2 cellular contexts compared by ENCODE assay signal in genomic region chr9:92350740-92351133, GRCh38.
TF ChIP-seq lines count a peak whose summit lies in the region.

No MANE protein-coding gene starts in this region.

TF ChIP-seq in SK-N-SH, 30 proteins besides CTCF, POLR2A, EP300 and RAD21 (continued from another document):
- no peak for TF ChIP-seq IRF3 (IDR thresholded peaks at IDR 0.05; ENCODE audit: low read depth, low read length)
- TF ChIP-seq RCOR1 (IDR thresholded peaks at IDR 0.05; ENCODE audit: low read length): no peak
- no peak for TF ChIP-seq PBX3 (IDR thresholded peaks at IDR 0.05)
- no peak for TF ChIP-seq POLR2AphosphoS5 (IDR thresholded peaks at IDR 0.05; ENCODE audit: low read depth, low read length)
- no peak for TF ChIP-seq MAX (IDR thresholded peaks at IDR 0.05; ENCODE audit: low read depth)
- TF ChIP-seq FOSL2 (IDR thresholded peaks at IDR 0.05; ENCODE audit: borderline replicate concordance, low read depth): no peak
- TF ChIP-seq GATA2 (CRISPR knock-in tag; IDR thresholded peaks at IDR 0.05): no peak
- no peak for TF ChIP-seq SMC3 (IDR thresholded peaks at IDR 0.05; ENCODE audit: low read depth, low read length)
- no peak for TF ChIP-seq USF2 (IDR thresholded peaks at IDR 0.05; ENCODE audit: borderline replicate concordance, low read depth, low read length)
- no peak for TF ChIP-seq FOXJ3 (CRISPR knock-in tag; IDR thresholded peaks at IDR 0.05)
TF ChIP-seq in SK-N-SH: peak in this region for 0.

TF ChIP-seq in SK-N-SH treated with all-trans-retinoic acid at 6 μM for 48 hours, 23 proteins besides CTCF, POLR2A, EP300 and RAD21:
- TF ChIP-seq CSRNP3 (CRISPR knock-in tag; IDR thresholded peaks at IDR 0.05) (no peak), ZNF8 (CRISPR knock-in tag; IDR thresholded peaks at IDR 0.05) (no peak), ISL1 (CRISPR knock-in tag; IDR thresholded peaks at IDR 0.05) (no peak), GLIS3 (CRISPR knock-in tag; IDR thresholded peaks at IDR 0.05) (no peak), PPARA (CRISPR knock-in tag; IDR thresholded peaks at IDR 0.05; ENCODE audit: borderline replicate concordance) (no peak), ZNF70 (CRISPR knock-in tag; IDR thresholded peaks at IDR 0.05) (no peak), CREB5 (CRISPR knock-in tag; IDR thresholded peaks at IDR 0.05; ENCODE audit: low read depth) (no peak), PATZ1 (CRISPR knock-in tag; IDR thresholded peaks at IDR 0.05; ENCODE audit: borderline replicate concordance) (no peak), ZNF565 (CRISPR knock-in tag; conservative IDR thresholded peaks at IDR 0.05; ENCODE audit: low read depth) (no peak), BACH2 (CRISPR knock-in tag; IDR thresholded peaks at IDR 0.05; ENCODE audit: borderline replicate concordance) (no peak), ZFP30 (CRISPR knock-in tag; IDR thresholded peaks at IDR 0.05) (no peak), TOX (CRISPR knock-in tag; IDR thresholded peaks at IDR 0.05; ENCODE audit: borderline replicate concordance) (no peak), RARB (CRISPR knock-in tag; IDR thresholded peaks at IDR 0.05) (no peak), ESRRG (CRISPR knock-in tag; IDR thresholded peaks at IDR 0.05) (no peak), TCF4 (CRISPR knock-in tag; IDR thresholded peaks at IDR 0.05; ENCODE audit: borderline replicate concordance) (no peak), ARNTL (CRISPR knock-in tag; IDR thresholded peaks at IDR 0.05; ENCODE audit: borderline replicate concordance, low read depth) (no peak)
